13 cellular contexts compared by ENCODE assay signal in genomic region chr9:88952086-88952615, GRCh38.
"Had no signal": no experiment of that assay in that cellular context is flagged by ENCODE, and none has a peak within 500 bp of the region (broad histone marks: within the 10 kb centered on the region; RNA-seq: fewer than 3 reads in every experiment).

No MANE protein-coding gene starts in this region.

- H3K36me3 ChIP-seq: neutrophil, thyroid gland had no signal

- ATAC-seq: natural killer cell had no signal

- DNase-seq: activated CD4-positive, alpha-beta T cell treated with anti-CD3 and anti-CD28 coated beads, Interleukin-2, amount 50 U/mL, for 48 hours; activated naive CD4-positive, alpha-beta T cell treated with anti-CD3 and anti-CD28 coated beads for 36 hours; cortex of kidney; effector CD4-positive, alpha-beta T cell; natural killer cell; stimulated activated CD4-positive, alpha-beta T cell treated with anti-CD3 and anti-CD28 coated beads, Interleukin-2, amount 100 ng/mL, for 24 hours; stimulated activated naive CD4-positive, alpha-beta T cell treated with Interleukin-2 at 50 U/mL for 16 hours; thyroid gland had no signal

- H3K4me3 ChIP-seq: hepatocyte, thyroid gland had no signal

- H3K36me3 Mint-ChIP-seq: natural killer cell had no signal

- H3K4me1 ChIP-seq: parathyroid adenoma had no signal

- H3K4me1 Mint-ChIP-seq: central memory CD8-positive, alpha-beta T cell; natural killer cell had no signal

- H3K27ac ChIP-seq: hepatocyte, neutrophil, parathyroid adenoma, thyroid gland had no signal

- H3K9me3 Mint-ChIP-seq: activated naive CD4-positive, alpha-beta T cell treated with anti-CD3 and anti-CD28 coated beads for 36 hours; central memory CD8-positive, alpha-beta T cell; natural killer cell; T-helper 2 cell treated with Interferon-gamma antibody and Interleukin-4, amounts not matched to agents 5 μg/mL and 100 μg/mL, for 36 hours had no signal

- H3K4me3 Mint-ChIP-seq: activated naive CD4-positive, alpha-beta T cell treated with anti-CD3 and anti-CD28 coated beads for 36 hours; central memory CD8-positive, alpha-beta T cell; natural killer cell; T-helper 2 cell treated with Interferon-gamma antibody and Interleukin-4, amounts not matched to agents 5 μg/mL and 100 μg/mL, for 36 hours had no signal

- H3K9me3 ChIP-seq: neutrophil, thyroid gland had no signal

- H3K27ac Mint-ChIP-seq: activated naive CD4-positive, alpha-beta T cell treated with anti-CD3 and anti-CD28 coated beads for 36 hours; natural killer cell; T-helper 2 cell treated with Interferon-gamma antibody and Interleukin-4, amounts not matched to agents 5 μg/mL and 100 μg/mL, for 36 hours had no signal

- H3K27me3 ChIP-seq: hepatocyte, thyroid gland had no signal
